In the genomic region with DNA sequence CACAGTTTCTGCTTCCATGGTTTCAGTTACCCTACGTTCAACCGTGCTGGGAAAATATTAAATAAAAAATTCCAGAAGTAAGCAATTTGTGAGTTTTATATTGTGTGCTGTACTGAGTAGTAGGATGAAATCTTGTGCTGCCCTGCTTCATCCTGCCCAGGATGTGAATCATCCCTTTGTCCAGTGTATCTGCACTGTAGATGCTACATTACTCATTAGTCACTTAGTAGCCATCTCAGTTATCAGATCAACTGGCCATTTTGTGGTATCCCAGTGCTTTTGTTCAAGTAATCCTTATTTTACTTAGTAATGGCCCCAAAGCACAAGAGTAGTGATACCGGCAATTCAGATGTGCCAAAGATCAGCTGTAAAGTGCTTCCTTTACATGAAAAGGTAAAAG, we compare ENCODE assay signal across 14 cellular contexts.
A peak's percentile ranks its signal among the peaks of the same experiment; 100 is the strongest.
DNase-seq lines count a peak whose midpoint lies in the region; ATAC-seq and TF ChIP-seq lines count a peak whose summit lies in the region.
"Had no signal": no experiment of that assay in that cellular context is flagged by ENCODE, and none has a peak within 500 bp of the region (broad histone marks: within the 10 kb centered on the region; RNA-seq: fewer than 3 reads in every experiment).

No MANE protein-coding gene starts in this region.

- H3K4me3 ChIP-seq in astrocyte of the cerebellum (ENCODE audit: low read depth, low read length) (no peak overlapping the region), BE2C (ENCODE audit: low read depth, low read length) (no peak overlapping the region)

- no peaks in the 10 kb centered on the region for H3K36me3 ChIP-seq in BE2C

- H3K9me3 ChIP-seq in BE2C = no peaks in the 10 kb centered on the region

- H3K4me1 ChIP-seq in BE2C = no peaks in the 10 kb centered on the region

- ATAC-seq in GM18868 (IDR thresholded peaks at IDR 0.05; ENCODE audit: unreplicated experiment) (no peak), HG02642 (IDR thresholded peaks at IDR 0.05; ENCODE audit: poor library complexity, unreplicated experiment) (no peak)
- ATAC-seq: activated CD4-positive, alpha-beta T cell treated with anti-CD3 and anti-CD28 coated beads for 36 hours; naive thymus-derived CD8-positive, alpha-beta T cell had no signal

- peak; percentile 78 for DNase-seq in ACHN
- DNase-seq in HT1080 (ENCODE audit: low read depth) = peak; percentile 89
- peak; percentile 39 for DNase-seq in astrocyte of the cerebellum (ENCODE audit: low read depth)
- DNase-seq in hepatic stellate cell (ENCODE audit: low spot score) = peak; percentile 18
- no peak for DNase-seq in BE2C
- no peak for DNase-seq in NCI-H2171 (lab: John Stamatoyannopoulos, UW)
- DNase-seq: activated CD4-positive, alpha-beta T cell treated with anti-CD3 and anti-CD28 coated beads for 36 hours; activated naive CD4-positive, alpha-beta T cell treated with Interleukin-2 at 50 U/mL for 16 hours; effector CD4-positive, alpha-beta T cell; Kasumi-1; naive thymus-derived CD8-positive, alpha-beta T cell; SIG-M5 had no signal

- no peak for TF ChIP-seq CTCF in astrocyte of the cerebellum (IDR thresholded peaks at IDR 0.05; ENCODE audit: low read depth, low read length, missing control alignments)
- no peak for TF ChIP-seq CTCF in BE2C (IDR thresholded peaks at IDR 0.05; ENCODE audit: low read depth, low read length)

- in situ Hi-C loops in ACHN (cut with HindIII; ENCODE audit: low pct_ligation_motif_present, low pct_unique_long_range_greater_than_20kb, low sequenced_read_pairs) (no loop called here), astrocyte of the cerebellum (cut with HindIII; ENCODE audit: low sequenced_read_pairs) (no loop called here)

- no peaks in the 10 kb centered on the region for H3K27me3 ChIP-seq in BE2C

Comparison
In these comparisons a context has a peak if more than half of its experiments do, and no peak if none do; other contexts are left out.
1. DNase-seq: peak in ACHN (single experiment), HT1080 (single experiment), astrocyte of the cerebellum (single experiment) and hepatic stellate cell (single experiment); none in BE2C (single experiment) and NCI-H2171 (single experiment).